ENCODE assay signal across 17 cellular contexts in genomic region chr18:5943514-5943913, GRCh38. TPM values are rescaled to one million over a fixed set of nuclear protein-coding genes. Genes with fewer than 3 reads are reported as not detected.
DNase-seq lines count a peak whose midpoint lies in the region; ATAC-seq and TF ChIP-seq lines count a peak whose summit lies in the region.
"Had no signal": no experiment of that assay in that cellular context is flagged by ENCODE, and none has a peak within 500 bp of the region (broad histone marks: within the 10 kb centered on the region; RNA-seq: fewer than 3 reads in every experiment).

No MANE protein-coding gene starts in this region.

- H4K20me1 ChIP-seq in neural progenitor cell (ENCODE audit: low read depth) = no peaks in the 10 kb centered on the region

- H3K4me2 ChIP-seq in neural progenitor cell = no peak overlapping the region

- H3F3A ChIP-seq in neural progenitor cell (ENCODE audit: low read depth) = peaks cover 13% of the 10 kb centered on the region

- no peaks in the 10 kb centered on the region for H3K79me2 ChIP-seq in neural progenitor cell (ENCODE audit: low read depth)

- DNase-seq in DMS79 treated with DMSO at 0.1 percent for 48 hours (lab: John Stamatoyannopoulos, UW) (peak; percentile 88), NCI-H1105 treated with DMSO at 0.1 percent for 48 hours (lab: John Stamatoyannopoulos, UW) (peak; percentile 28), T-helper 17 cell (no peak), neural progenitor cell (ENCODE audit: low spot score) (no peak), amniotic stem cell (lab: John Stamatoyannopoulos, UW) (no peak)
- DNase-seq in effector memory CD4-positive, alpha-beta T cell = no peak
- DNase-seq in activated CD8-positive, alpha-beta memory T cell treated with anti-CD3 and anti-CD28 coated beads, Interleukin-2, amount 50 U/mL, for 48 hours = no peak
- DNase-seq: activated CD4-positive, alpha-beta T cell treated with anti-CD3 and anti-CD28 coated beads, Interleukin-2, amount 10 ng/mL, durations not matched to agents 24 days and 14 days; effector memory CD8-positive, alpha-beta T cell; foreskin keratinocyte; H7; mesenchymal stem cell; MM.1S; NCI-H446 treated with DMSO at 0.1 percent for 48 hours had no signal

- H3K36me3 Mint-ChIP-seq in T-helper 17 cell (ENCODE audit: low read depth) (no peaks in the 10 kb centered on the region), neural progenitor cell (no peaks in the 10 kb centered on the region)
- H3K36me3 Mint-ChIP-seq: activated naive CD4-positive, alpha-beta T cell treated with anti-CD3 and anti-CD28 coated beads, Interleukin-2, amount 50 U/mL, for 24 hours; natural killer cell treated with Interleukin-12 subunit alpha and Interleukin-12 subunit beta and Interleukin-15 and Interleukin-18, amount 100 ng/mL, for 72 hours had no signal

- H2AFZ ChIP-seq in neural progenitor cell (replicated peaks) = no peak overlapping the region

- H3K4me1 Mint-ChIP-seq in T-helper 17 cell (no peaks in the 10 kb centered on the region), neural progenitor cell (peaks cover 30% of the 10 kb centered on the region)
- H3K4me1 Mint-ChIP-seq: activated CD4-positive, alpha-beta T cell treated with anti-CD3 and anti-CD28 coated beads, Interleukin-2, amount 10 ng/mL, durations not matched to agents 24 days and 14 days; activated naive CD4-positive, alpha-beta T cell treated with anti-CD3 and anti-CD28 coated beads, Interleukin-2, amount 50 U/mL, for 24 hours had no signal

- H3K27me3 Mint-ChIP-seq in T-helper 17 cell = peaks cover 5% of the 10 kb centered on the region
- peaks cover 3% of the 10 kb centered on the region for H3K27me3 Mint-ChIP-seq in neural progenitor cell (ENCODE audit: insufficient read depth, low read depth)
- H3K27me3 Mint-ChIP-seq: effector memory CD8-positive, alpha-beta T cell had no signal

- H3K4me3 Mint-ChIP-seq in T-helper 17 cell (no peak overlapping the region), neural progenitor cell (no peak overlapping the region)
- H3K4me3 Mint-ChIP-seq: activated CD4-positive, alpha-beta T cell treated with anti-CD3 and anti-CD28 coated beads, Interleukin-2, amount 10 ng/mL, durations not matched to agents 24 days and 14 days; activated naive CD4-positive, alpha-beta T cell treated with anti-CD3 and anti-CD28 coated beads, Interleukin-2, amount 50 U/mL, for 24 hours; effector memory CD8-positive, alpha-beta T cell; natural killer cell treated with Interleukin-12 subunit alpha and Interleukin-12 subunit beta and Interleukin-15 and Interleukin-18, amount 100 ng/mL, for 72 hours had no signal

- no peak for TF ChIP-seq CTCF in neural progenitor cell (IDR thresholded peaks at IDR 0.05)

- H3K27ac Mint-ChIP-seq in T-helper 17 cell (peak overlapping the region; percentile 27), neural progenitor cell (peak overlapping the region; percentile 17)
- H3K27ac Mint-ChIP-seq: activated CD4-positive, alpha-beta T cell treated with anti-CD3 and anti-CD28 coated beads, Interleukin-2, amount 10 ng/mL, durations not matched to agents 24 days and 14 days; activated naive CD4-positive, alpha-beta T cell treated with anti-CD3 and anti-CD28 coated beads, Interleukin-2, amount 50 U/mL, for 24 hours; effector memory CD8-positive, alpha-beta T cell; natural killer cell treated with Interleukin-12 subunit alpha and Interleukin-12 subunit beta and Interleukin-15 and Interleukin-18, amount 100 ng/mL, for 72 hours had no signal

- no peak overlapping the region for H3K27ac ChIP-seq in neural progenitor cell
- H3K27ac ChIP-seq in effector memory CD4-positive, alpha-beta T cell (ENCODE audit: insufficient read depth, low read length, poor library complexity, severe bottlenecking) = no peak overlapping the region
- H3K27ac ChIP-seq: foreskin keratinocyte had no signal

- H3K36me3 ChIP-seq in neural progenitor cell = no peaks in the 10 kb centered on the region
- H3K36me3 ChIP-seq in effector memory CD4-positive, alpha-beta T cell (ENCODE audit: control insufficient read depth, insufficient read depth, low read length) = no peaks in the 10 kb centered on the region

- ATAC-seq in T-helper 17 cell = no peak
- ATAC-seq: effector memory CD8-positive, alpha-beta T cell; foreskin keratinocyte; natural killer cell treated with Interleukin-12 subunit alpha and Interleukin-12 subunit beta and Interleukin-15 and Interleukin-18, amount 100 ng/mL, for 72 hours had no signal

- no peaks in the 10 kb centered on the region for H3K9me3 ChIP-seq in T-helper 17 cell (ENCODE audit: control insufficient read depth, low read length, poor library complexity, severe bottlenecking)
- no peaks in the 10 kb centered on the region for H3K9me3 ChIP-seq in neural progenitor cell (ENCODE audit: low read depth)
- H3K9me3 ChIP-seq in effector memory CD4-positive, alpha-beta T cell (ENCODE audit: control insufficient read depth, low read length) = no peaks in the 10 kb centered on the region

- no peak overlapping the region for H3K4me3 ChIP-seq in neural progenitor cell
- no peak overlapping the region for H3K4me3 ChIP-seq in effector memory CD4-positive, alpha-beta T cell (ENCODE audit: insufficient read depth, low read depth, low read length, poor library complexity, severe bottlenecking)

- H3K4me1 ChIP-seq in neural progenitor cell = peaks cover 16% of the 10 kb centered on the region
- H3K4me1 ChIP-seq in effector memory CD4-positive, alpha-beta T cell (ENCODE audit: control insufficient read depth, insufficient read depth, low read length, poor library complexity, severe bottlenecking) = no peaks in the 10 kb centered on the region
- H3K4me1 ChIP-seq: foreskin keratinocyte had no signal

- no peaks in the 10 kb centered on the region for H3K9me3 Mint-ChIP-seq in neural progenitor cell
- H3K9me3 Mint-ChIP-seq: activated CD4-positive, alpha-beta T cell treated with anti-CD3 and anti-CD28 coated beads, Interleukin-2, amount 10 ng/mL, durations not matched to agents 24 days and 14 days; activated naive CD4-positive, alpha-beta T cell treated with anti-CD3 and anti-CD28 coated beads, Interleukin-2, amount 50 U/mL, for 24 hours; natural killer cell treated with Interleukin-12 subunit alpha and Interleukin-12 subunit beta and Interleukin-15 and Interleukin-18, amount 100 ng/mL, for 72 hours had no signal

- no peak overlapping the region for H3K9ac ChIP-seq in neural progenitor cell

- H3K27me3 ChIP-seq in neural progenitor cell = no peaks in the 10 kb centered on the region
- no peaks in the 10 kb centered on the region for H3K27me3 ChIP-seq in effector memory CD4-positive, alpha-beta T cell (replicated peaks; ENCODE audit: control insufficient read depth, insufficient read depth, low read length, poor library complexity, severe bottlenecking)
- H3K27me3 ChIP-seq: foreskin keratinocyte had no signal

RNA-seq across cellular contexts. Expression of gene TMEM200C, which starts 48.2 kb away (rescaled TPM):
- total RNA-seq in T-helper 17 cell = not detected
- total RNA-seq in neural progenitor cell (ENCODE audit: low replicate concordance) = 1.4 and 7.5 TPM in 2 replicates
- total RNA-seq: activated CD4-positive, alpha-beta T cell treated with anti-CD3 and anti-CD28 coated beads, Interleukin-2, amount 10 ng/mL, durations not matched to agents 24 days and 14 days; foreskin keratinocyte; natural killer cell treated with Interleukin-12 subunit alpha and Interleukin-12 subunit beta and Interleukin-15 and Interleukin-18, amount 100 ng/mL, for 72 hours; OCI-LY7 had no signal

Comparison
In these comparisons a context has a peak if more than half of its experiments do, and no peak if none do; other contexts are left out.
1. DNase-seq: peak in DMS79 treated with DMSO at 0.1 percent for 48 hours (single experiment) and NCI-H1105 treated with DMSO at 0.1 percent for 48 hours (single experiment); none in T-helper 17 cell (0 of 3), neural progenitor cell (single experiment), effector memory CD4-positive, alpha-beta T cell (0 of 3), amniotic stem cell (single experiment) and activated CD8-positive, alpha-beta memory T cell treated with anti-CD3 and anti-CD28 coated beads, Interleukin-2, amount 50 U/mL, for 48 hours (single experiment).